Comparison of ENCODE assay signal across 23 cellular contexts in the genomic region with DNA sequence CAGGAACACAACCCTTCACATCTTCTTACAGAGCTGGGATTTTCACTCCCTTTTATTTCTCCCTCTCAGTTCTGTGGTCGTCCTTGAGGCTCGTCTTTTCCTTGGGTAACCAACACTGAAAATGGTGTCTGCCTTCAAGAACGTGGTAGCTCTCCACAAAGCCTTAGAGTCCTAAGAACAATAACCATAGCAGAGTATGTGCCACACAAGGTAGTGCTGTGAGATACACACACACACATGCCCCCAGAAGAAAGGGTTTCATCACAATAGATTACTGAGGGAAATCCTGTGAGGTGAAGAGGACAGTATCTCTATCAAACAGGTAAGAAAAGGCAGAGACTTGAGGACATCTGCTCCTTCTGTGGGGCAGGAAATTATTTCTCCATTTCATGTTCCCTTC.
DNase-seq lines count a peak whose midpoint lies in the region; ATAC-seq, FAIRE-seq and TF ChIP-seq lines count a peak whose summit lies in the region.
"Had no signal": no experiment of that assay in that cellular context is flagged by ENCODE, and none has a peak within 500 bp of the region (broad histone marks: within the 10 kb centered on the region; RNA-seq: fewer than 3 reads in every experiment).

No MANE protein-coding gene starts in this region.

- H3F3A ChIP-seq in Loucy (ENCODE audit: low read depth), result no peaks in the 10 kb centered on the region

- no peak overlapping the region for H4K5ac ChIP-seq in H9 (ENCODE audit: insufficient read length, low read depth, low read length)

- H2BK5ac ChIP-seq in H9 (ENCODE audit: insufficient read length, low read length), result no peak overlapping the region

- intact Hi-C loops in HepG2 (cut with micrococcal nuclease; ENCODE audit: unreplicated experiment), result no loop called here

- no peak overlapping the region for H2BK12ac ChIP-seq in H9 (ENCODE audit: insufficient read length, low read depth, low read length)

- no peaks in the 10 kb centered on the region for H3K23me2 ChIP-seq in H9 (ENCODE audit: insufficient read length, low read depth, low read length, poor library complexity, severe bottlenecking)

- H3K27me3 Mint-ChIP-seq in activated T-helper 17 cell treated with anti-CD3 and anti-CD28 coated beads, Interleukin-2, amount 50 U/mL, for 72 hours, result no peaks in the 10 kb centered on the region
- H3K27me3 Mint-ChIP-seq in natural killer cell treated with Interleukin-12 subunit alpha and Interleukin-12 subunit beta and Interleukin-15 and Interleukin-18, amount 100 ng/mL, for 72 hours, result no peaks in the 10 kb centered on the region
- no peaks in the 10 kb centered on the region for H3K27me3 Mint-ChIP-seq in H9 (ENCODE audit: low read depth)

- peak overlapping the region; percentile 17 for H3K4me3 Mint-ChIP-seq in activated T-helper 17 cell treated with anti-CD3 and anti-CD28 coated beads, Interleukin-2, amount 50 U/mL, for 72 hours
- no peak overlapping the region for H3K4me3 Mint-ChIP-seq in stimulated activated effector memory CD8-positive, alpha-beta T cell treated with anti-CD3 and anti-CD28 coated beads, Interleukin-12 subunit alpha, Interleukin-12 subunit beta, amount 100 ng/mL, for 72 hours
- H3K4me3 Mint-ChIP-seq in natural killer cell treated with Interleukin-12 subunit alpha and Interleukin-12 subunit beta and Interleukin-15 and Interleukin-18, amount 100 ng/mL, for 72 hours, result no peak overlapping the region
- H3K4me3 Mint-ChIP-seq in H9, result no peak overlapping the region
- H3K4me3 Mint-ChIP-seq: CD4-positive, CD25-positive, alpha-beta regulatory T cell; CD8-positive, alpha-beta T cell had no signal

- H2AFZ ChIP-seq in DND-41 (ENCODE audit: low read depth, low read length) (peak overlapping the region; percentile 79), Loucy (ENCODE audit: low read length) (peak overlapping the region; percentile 26; the same call in 1 of the 2 replicates), H9 (ENCODE audit: low read length) (no peak overlapping the region), HepG2 (ENCODE audit: low read length) (no peak overlapping the region)
- H2AFZ ChIP-seq: GM23248 had no signal

- H3K27ac Mint-ChIP-seq in activated T-helper 17 cell treated with anti-CD3 and anti-CD28 coated beads, Interleukin-2, amount 50 U/mL, for 72 hours, result peak overlapping the region; percentile 9
- H3K27ac Mint-ChIP-seq in stimulated activated effector memory CD8-positive, alpha-beta T cell treated with anti-CD3 and anti-CD28 coated beads, Interleukin-12 subunit alpha, Interleukin-12 subunit beta, amount 100 ng/mL, for 72 hours, result no peak overlapping the region
- H3K27ac Mint-ChIP-seq in natural killer cell treated with Interleukin-12 subunit alpha and Interleukin-12 subunit beta and Interleukin-15 and Interleukin-18, amount 100 ng/mL, for 72 hours, result no peak overlapping the region
- H3K27ac Mint-ChIP-seq in H9, result peak overlapping the region in 1 of 3 experiments; percentile 59; a peak in 1 of 7 replicates
- H3K27ac Mint-ChIP-seq: CD4-positive, CD25-positive, alpha-beta regulatory T cell; CD8-positive, alpha-beta T cell had no signal

- in situ Hi-C loops in HepG2 (cut with HindIII; ENCODE audit: extremely low pct_ligation_motif_present, low pct_unique_long_range_greater_than_20kb), result no loop called here

- H3K4ac ChIP-seq in H9 (ENCODE audit: low read depth, low read length), result no peak overlapping the region

- H2BK20ac ChIP-seq in H9 (ENCODE audit: low read depth, low read length, poor library complexity, severe bottlenecking), result no peak overlapping the region

- peaks cover 36% of the 10 kb centered on the region for H3K4me1 ChIP-seq in DND-41 (ENCODE audit: insufficient read depth, low read length)
- no peaks in the 10 kb centered on the region for H3K4me1 ChIP-seq in Loucy (ENCODE audit: insufficient read depth, low read length, poor library complexity, severe bottlenecking)
- no peaks in the 10 kb centered on the region for H3K4me1 ChIP-seq in H9 (ENCODE audit: insufficient read depth, low read length)
- no peaks in the 10 kb centered on the region; the same call in 1 of the 2 replicates for H3K4me1 ChIP-seq in HepG2 (ENCODE audit: insufficient read depth, low read length)
- H3K4me1 ChIP-seq: A549, BE2C, Caco-2 had no signal

- no peaks in the 10 kb centered on the region for H3K9me2 ChIP-seq in Loucy (replicated peaks; ENCODE audit: low read depth, low read length)

- H3K27ac ChIP-seq in DND-41 (ENCODE audit: low read length), result peak overlapping the region; percentile 90
- no peak overlapping the region for H3K27ac ChIP-seq in H9 (ENCODE audit: insufficient read length, low read depth, low read length)
- no peak overlapping the region for H3K27ac ChIP-seq in HepG2 (ENCODE audit: extremely low read length, insufficient read depth, low read length)
- H3K27ac ChIP-seq: A549, GM23248 had no signal

- peak overlapping the region in 1 of 2 experiments; percentile 17; a peak in 1 of 4 replicates for H3K4me3 ChIP-seq in DND-41 (ENCODE audit: low read depth in 1 of 2, low read length in 2 of 2)
- no peak overlapping the region for H3K4me3 ChIP-seq in Loucy (ENCODE audit: low read length, poor library complexity, severe bottlenecking)
- H3K4me3 ChIP-seq in HepG2 (replicated peaks in 1 of 3; ENCODE audit: insufficient read depth in 1 of 3, low read depth in 2 of 3, low read length in 3 of 3), result no peak overlapping the region
- H3K4me3 ChIP-seq: A549, GM23248 had no signal

- no peaks in the 10 kb centered on the region for H3K36me3 Mint-ChIP-seq in activated T-helper 17 cell treated with anti-CD3 and anti-CD28 coated beads, Interleukin-2, amount 50 U/mL, for 72 hours (ENCODE audit: low read depth)
- no peaks in the 10 kb centered on the region for H3K36me3 Mint-ChIP-seq in stimulated activated effector memory CD8-positive, alpha-beta T cell treated with anti-CD3 and anti-CD28 coated beads, Interleukin-12 subunit alpha, Interleukin-12 subunit beta, amount 100 ng/mL, for 72 hours
- no peaks in the 10 kb centered on the region for H3K36me3 Mint-ChIP-seq in natural killer cell treated with Interleukin-12 subunit alpha and Interleukin-12 subunit beta and Interleukin-15 and Interleukin-18, amount 100 ng/mL, for 72 hours
- peaks cover 11 to 34% (median 23%) of the 10 kb centered on the region in 3 experiments for H3K36me3 Mint-ChIP-seq in H9 (ENCODE audit: insufficient read depth in 1 of 3, low read depth in 3 of 3)
- H3K36me3 Mint-ChIP-seq: CD4-positive, CD25-positive, alpha-beta regulatory T cell; CD8-positive, alpha-beta T cell had no signal

- no peak overlapping the region for H2AK5ac ChIP-seq in H9 (ENCODE audit: insufficient read length, low read length)

- no peaks in the 10 kb centered on the region for H3K79me1 ChIP-seq in H9 (ENCODE audit: insufficient read depth, low read depth, low read length, poor library complexity, severe bottlenecking)

- H3K14ac ChIP-seq in H9 (ENCODE audit: insufficient read depth, low read length), result no peak overlapping the region

- TF ChIP-seq EP300 in HepG2 (IDR thresholded peaks at IDR 0.05; ENCODE audit: low read depth in 2 of 2, low read length in 2 of 2) (no peak), HepG2 (CRISPR knock-in tag; IDR thresholded peaks at IDR 0.05; ENCODE audit: borderline replicate concordance) (no peak)

- CTCF ChIA-PET in HepG2 (lab: Yijun Ruan, JAX; ENCODE audit: low intra/inter-chr PET ratio, low total read pairs), result no interaction called here

- H3K27me3 ChIP-seq in DND-41 (ENCODE audit: insufficient read depth, low read length, poor library complexity) (no peaks in the 10 kb centered on the region), Loucy (ENCODE audit: insufficient read depth, low read length, poor library complexity, severe bottlenecking) (no peaks in the 10 kb centered on the region), H9 (ENCODE audit: insufficient read depth, low read length) (no peaks in the 10 kb centered on the region), HepG2 (ENCODE audit: control insufficient read depth in 1 of 2, insufficient read depth in 2 of 2, low read length in 2 of 2) (no peaks in the 10 kb centered on the region)
- H3K27me3 ChIP-seq: BE2C had no signal

- no peak overlapping the region for H2BK120ac ChIP-seq in H9 (ENCODE audit: low read depth, low read length, poor library complexity, severe bottlenecking)

- no peak for TF ChIP-seq RAD21 in HepG2 (CRISPR knock-in tag; IDR thresholded peaks at IDR 0.05)

- WGBS in H9 (ENCODE audit: extremely low coverage, insufficient read length, low lambda C conversion rate), result no CpG with 5 or more reads among the region's 3 CpGs
- 51% methylated on average over 3 of the region's 3 CpGs for WGBS in HepG2 (ENCODE audit: low lambda C conversion rate)

- no peak overlapping the region for H3K18ac ChIP-seq in H9 (ENCODE audit: insufficient read length, low read depth, low read length)

- BruUV-seq in HepG2 (replicated peaks; lab: Mats Ljungman, UMichigan), result no TSS peak

- H3K4me1 Mint-ChIP-seq in activated T-helper 17 cell treated with anti-CD3 and anti-CD28 coated beads, Interleukin-2, amount 50 U/mL, for 72 hours, result peaks cover 15% of the 10 kb centered on the region
- no peaks in the 10 kb centered on the region for H3K4me1 Mint-ChIP-seq in stimulated activated effector memory CD8-positive, alpha-beta T cell treated with anti-CD3 and anti-CD28 coated beads, Interleukin-12 subunit alpha, Interleukin-12 subunit beta, amount 100 ng/mL, for 72 hours
- H3K4me1 Mint-ChIP-seq in natural killer cell treated with Interleukin-12 subunit alpha and Interleukin-12 subunit beta and Interleukin-15 and Interleukin-18, amount 100 ng/mL, for 72 hours (ENCODE audit: low read depth in 2 of 2), result no peaks in the 10 kb centered on the region
- H3K4me1 Mint-ChIP-seq in H9, result peaks cover 5 to 10% of the 10 kb centered on the region in 2 experiments; a peak in 3 of 4 replicates
- H3K4me1 Mint-ChIP-seq: CD4-positive, CD25-positive, alpha-beta regulatory T cell had no signal

- peaks cover 4% of the 10 kb centered on the region for H3K9me3 Mint-ChIP-seq in activated T-helper 17 cell treated with anti-CD3 and anti-CD28 coated beads, Interleukin-2, amount 50 U/mL, for 72 hours
- H3K9me3 Mint-ChIP-seq in stimulated activated effector memory CD8-positive, alpha-beta T cell treated with anti-CD3 and anti-CD28 coated beads, Interleukin-12 subunit alpha, Interleukin-12 subunit beta, amount 100 ng/mL, for 72 hours, result no peaks in the 10 kb centered on the region
- H3K9me3 Mint-ChIP-seq in natural killer cell treated with Interleukin-12 subunit alpha and Interleukin-12 subunit beta and Interleukin-15 and Interleukin-18, amount 100 ng/mL, for 72 hours, result peaks cover 4% of the 10 kb centered on the region
- H3K9me3 Mint-ChIP-seq in H9, result peaks cover 3 to 12% of the 10 kb centered on the region in 2 experiments; a peak in 2 of 5 replicates
- H3K9me3 Mint-ChIP-seq: CD8-positive, alpha-beta T cell had no signal

- no peak for TF ChIP-seq POLR2A in HepG2 (IDR thresholded peaks at IDR 0.05; ENCODE audit: insufficient read depth in 1 of 2, low read depth in 2 of 2, low read length in 2 of 2)

- H3K36me3 ChIP-seq in DND-41 (ENCODE audit: insufficient read depth, low read length) (no peaks in the 10 kb centered on the region), Loucy (ENCODE audit: insufficient read depth, low read length) (no peaks in the 10 kb centered on the region), HepG2 (replicated peaks in 1 of 2; ENCODE audit: control insufficient read depth in 1 of 2, insufficient read depth in 2 of 2, low read length in 2 of 2) (no peaks in the 10 kb centered on the region)

- peak; percentile 32 for DNase-seq in DND-41
- DNase-seq in stimulated activated effector memory CD8-positive, alpha-beta T cell treated with anti-CD3 and anti-CD28 coated beads, Interleukin-12 subunit alpha, Interleukin-12 subunit beta, amount 100 ng/mL, for 72 hours (ENCODE audit: low spot score in 2 of 2), result no peak
- DNase-seq in natural killer cell treated with Interleukin-12 subunit alpha and Interleukin-12 subunit beta and Interleukin-15 and Interleukin-18, amount 100 ng/mL, for 72 hours (ENCODE audit: low spot score), result no peak
- DNase-seq in H9, result no peak
- no peak for DNase-seq in middle frontal gyrus (ENCODE audit: extremely low spot score, low spot score)
- DNase-seq in HepG2 (ENCODE audit: low spot score), result no peak
- DNase-seq: 8988T; ACHN; AML-193; BE2C; C1 segment of cervical spinal cord; Caco-2; CD4-positive, CD25-positive, alpha-beta regulatory T cell; CD8-positive, alpha-beta T cell; DMS153; EL; GDM1; GM23248; HCEC 1CT had no signal

- no peak overlapping the region for H3K23ac ChIP-seq in H9 (ENCODE audit: insufficient read length, low read depth, low read length)

- H3K4me2 ChIP-seq in DND-41 (ENCODE audit: insufficient read depth, low read length), result peak overlapping the region; percentile 41
- no peak overlapping the region for H3K4me2 ChIP-seq in Loucy (ENCODE audit: low read depth, low read length, poor library complexity, severe bottlenecking)
- H3K4me2 ChIP-seq in H9 (ENCODE audit: insufficient read depth, insufficient read length, low read length), result no peak overlapping the region
- no peak overlapping the region for H3K4me2 ChIP-seq in HepG2 (ENCODE audit: low read depth, low read length)
- H3K4me2 ChIP-seq: A549 had no signal

- H4K91ac ChIP-seq in H9 (ENCODE audit: insufficient read length, low read depth, low read length), result no peak overlapping the region

- H3K79me2 ChIP-seq in DND-41 (ENCODE audit: insufficient read depth, low read length) (no peaks in the 10 kb centered on the region), Loucy (ENCODE audit: insufficient read depth, low read length) (no peaks in the 10 kb centered on the region), H9 (ENCODE audit: insufficient read depth, low read length) (no peaks in the 10 kb centered on the region), HepG2 (ENCODE audit: insufficient read depth, low read length) (no peaks in the 10 kb centered on the region)

- H4K20me1 ChIP-seq in DND-41 (ENCODE audit: insufficient read depth, low read length), result no peaks in the 10 kb centered on the region
- no peaks in the 10 kb centered on the region for H4K20me1 ChIP-seq in Loucy (ENCODE audit: insufficient read depth, low read length, poor library complexity, severe bottlenecking)
- H4K20me1 ChIP-seq in H9 (ENCODE audit: control insufficient read depth, insufficient read depth, insufficient read length), result no peaks in the 10 kb centered on the region
- H4K20me1 ChIP-seq in HepG2 (ENCODE audit: insufficient read depth, low read length), result no peaks in the 10 kb centered on the region

- H3T11ph ChIP-seq in H9 (ENCODE audit: low read length), result no peak overlapping the region

- H2BK15ac ChIP-seq in H9 (ENCODE audit: low read depth, low read length), result no peak overlapping the region

- FAIRE-seq in HepG2 (lab: Jason Lieb, UNC), result no peak
- FAIRE-seq: A549, GM12891 had no signal

- POLR2A ChIA-PET in HepG2 (lab: Yijun Ruan, JAX), result no interaction called here

- ATAC-seq in DND-41 (ENCODE audit: insufficient read depth, low read depth) (peak; percentile 61; the same call in 2 of the 3 replicates), HepG2 (no peak)
- no peak for ATAC-seq in activated T-helper 17 cell treated with anti-CD3 and anti-CD28 coated beads, Interleukin-2, amount 50 U/mL, for 72 hours (replicated peaks)
- peak; percentile 13 for ATAC-seq in stimulated activated effector memory CD8-positive, alpha-beta T cell treated with anti-CD3 and anti-CD28 coated beads, Interleukin-12 subunit alpha, Interleukin-12 subunit beta, amount 100 ng/mL, for 72 hours
- no peak for ATAC-seq in natural killer cell treated with Interleukin-12 subunit alpha and Interleukin-12 subunit beta and Interleukin-15 and Interleukin-18, amount 100 ng/mL, for 72 hours
- ATAC-seq: A549; CD8-positive, alpha-beta T cell had no signal

- H3K9me3 ChIP-seq in DND-41 (ENCODE audit: insufficient read depth, low read length, severe bottlenecking), result no peaks in the 10 kb centered on the region
- no peaks in the 10 kb centered on the region; the same call in 1 of the 2 replicates for H3K9me3 ChIP-seq in Loucy (ENCODE audit: insufficient read depth, low read depth, low read length)
- no peaks in the 10 kb centered on the region for H3K9me3 ChIP-seq in H9 (ENCODE audit: control insufficient read depth, low read depth, low read length)
- no peaks in the 10 kb centered on the region for H3K9me3 ChIP-seq in HepG2 (ENCODE audit: low read length)
- H3K9me3 ChIP-seq: A549, BE2C, Caco-2 had no signal

- H4K8ac ChIP-seq in H9 (replicated peaks; ENCODE audit: insufficient read length, low read depth, low read length), result no peak overlapping the region

- H3K56ac ChIP-seq in H9 (ENCODE audit: insufficient read length, low read depth, low read length), result no peak overlapping the region

- H3K9ac ChIP-seq in DND-41 (ENCODE audit: low read depth, low read length) (peak overlapping the region; percentile 32), Loucy (ENCODE audit: low read depth, low read length, poor library complexity, severe bottlenecking) (no peak overlapping the region), H9 (ENCODE audit: extremely low read depth, insufficient read length, low read length) (no peak overlapping the region), HepG2 (ENCODE audit: insufficient read depth, low read depth, low read length) (no peak overlapping the region)
- H3K9ac ChIP-seq: GM23248 had no signal

- TF ChIP-seq CTCF in DND-41 (IDR thresholded peaks at IDR 0.05; ENCODE audit: borderline replicate concordance, extremely low read depth, low read length, poor library complexity, severe bottlenecking) (no peak), Loucy (conservative IDR thresholded peaks at IDR 0.05; ENCODE audit: low read length) (no peak), H9 (conservative IDR thresholded peaks at IDR 0.05) (no peak), HepG2 (CRISPR knock-in tag; IDR thresholded peaks at IDR 0.05) (no peak)

Comparison
In these comparisons a context has a peak if more than half of its experiments do, and no peak if none do; other contexts are left out.
1. ATAC-seq: peak in DND-41 (single experiment) and stimulated activated effector memory CD8-positive, alpha-beta T cell treated with anti-CD3 and anti-CD28 coated beads, Interleukin-12 subunit alpha, Interleukin-12 subunit beta, amount 100 ng/mL, for 72 hours (single experiment); none in activated T-helper 17 cell treated with anti-CD3 and anti-CD28 coated beads, Interleukin-2, amount 50 U/mL, for 72 hours (single experiment), natural killer cell treated with Interleukin-12 subunit alpha and Interleukin-12 subunit beta and Interleukin-15 and Interleukin-18, amount 100 ng/mL, for 72 hours (0 of 2) and HepG2 (single experiment).
2. H2AFZ ChIP-seq: peak in DND-41 (single experiment) and Loucy (single experiment); none in H9 (single experiment) and HepG2 (single experiment).